In the genomic region with DNA sequence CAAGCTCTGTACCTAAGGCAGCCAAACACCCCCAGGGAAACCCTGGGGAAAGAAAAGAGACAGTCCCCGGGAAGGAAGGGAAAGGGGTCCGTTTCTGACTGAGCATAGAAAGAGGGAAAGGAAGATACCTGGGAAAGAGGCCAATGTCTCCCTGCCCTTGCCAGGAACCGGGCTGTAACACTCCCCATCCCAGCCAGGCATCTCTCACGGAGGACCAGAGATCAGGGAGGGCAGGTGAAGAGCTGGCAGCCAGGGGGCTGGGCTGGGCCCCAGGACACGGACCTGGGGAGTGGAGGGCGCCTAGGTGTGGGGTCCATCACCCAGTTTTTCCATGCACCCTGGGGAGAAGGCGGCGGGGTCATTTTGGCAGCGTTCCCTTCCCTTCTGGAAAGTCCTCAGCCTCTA, we compare ENCODE assay signal across 2 cellular contexts.
TF ChIP-seq lines count a peak whose summit lies in the region.

No MANE protein-coding gene starts in this region.

TF ChIP-seq in GM12878, 131 proteins besides CTCF, POLR2A, EP300 and RAD21:
- TF ChIP-seq RELA (IDR thresholded peaks at IDR 0.05; ENCODE audit: borderline replicate concordance, partially characterized antibody) (no peak), FOS (IDR thresholded peaks at IDR 0.05; ENCODE audit: borderline replicate concordance, extremely low read depth, insufficient read length) (no peak), ASH2L (IDR thresholded peaks at IDR 0.05; ENCODE audit: borderline replicate concordance, low read depth) (no peak), BACH1 (IDR thresholded peaks at IDR 0.05; ENCODE audit: borderline replicate concordance) (no peak), CBX5 (IDR thresholded peaks at IDR 0.05; ENCODE audit: low read depth) (no peak), MXI1 (IDR thresholded peaks at IDR 0.05; ENCODE audit: low read depth, low read length) (no peak), RFX5 (IDR thresholded peaks at IDR 0.05; ENCODE audit: low read depth, low read length) (no peak), MEF2B (IDR thresholded peaks at IDR 0.05; ENCODE audit: partially characterized antibody, poor library complexity, severe bottlenecking) (no peak), IRF4 (IDR thresholded peaks at IDR 0.05; ENCODE audit: low read depth, low read length) (no peak), CHD2 (IDR thresholded peaks at IDR 0.05; ENCODE audit: borderline replicate concordance, low read depth, low read length) (no peak), ZBED1 (IDR thresholded peaks at IDR 0.05; ENCODE audit: borderline replicate concordance) (no peak), EGR1 (IDR thresholded peaks at IDR 0.05; ENCODE audit: borderline replicate concordance in 1 of 2, low read depth in 2 of 2, low read length in 2 of 2) (no peak), SRF (IDR thresholded peaks at IDR 0.05; ENCODE audit: low read depth in 2 of 2, low read length in 2 of 2) (no peak), GATAD2B (conservative IDR thresholded peaks at IDR 0.05; ENCODE audit: low read depth) (no peak)
- TF ChIP-seq, protein P1, sequence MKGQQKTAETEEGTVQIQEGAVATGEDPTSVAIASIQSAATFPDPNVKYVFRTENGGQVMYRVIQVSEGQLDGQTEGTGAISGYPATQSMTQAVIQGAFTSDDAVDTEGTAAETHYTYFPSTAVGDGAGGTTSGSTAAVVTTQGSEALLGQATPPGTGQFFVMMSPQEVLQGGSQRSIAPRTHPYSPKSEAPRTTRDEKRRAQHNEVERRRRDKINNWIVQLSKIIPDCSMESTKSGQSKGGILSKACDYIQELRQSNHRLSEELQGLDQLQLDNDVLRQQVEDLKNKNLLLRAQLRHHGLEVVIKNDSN (IDR thresholded peaks at IDR 0.05; ENCODE audit: borderline replicate concordance, extremely low read length, insufficient read depth, low read depth, low read length), result no peak
TF ChIP-seq in GM12878: peak in this region for 0.

TF ChIP-seq in HepG2, 621 proteins besides CTCF, POLR2A, EP300 and RAD21:
- TF ChIP-seq, protein P2, sequence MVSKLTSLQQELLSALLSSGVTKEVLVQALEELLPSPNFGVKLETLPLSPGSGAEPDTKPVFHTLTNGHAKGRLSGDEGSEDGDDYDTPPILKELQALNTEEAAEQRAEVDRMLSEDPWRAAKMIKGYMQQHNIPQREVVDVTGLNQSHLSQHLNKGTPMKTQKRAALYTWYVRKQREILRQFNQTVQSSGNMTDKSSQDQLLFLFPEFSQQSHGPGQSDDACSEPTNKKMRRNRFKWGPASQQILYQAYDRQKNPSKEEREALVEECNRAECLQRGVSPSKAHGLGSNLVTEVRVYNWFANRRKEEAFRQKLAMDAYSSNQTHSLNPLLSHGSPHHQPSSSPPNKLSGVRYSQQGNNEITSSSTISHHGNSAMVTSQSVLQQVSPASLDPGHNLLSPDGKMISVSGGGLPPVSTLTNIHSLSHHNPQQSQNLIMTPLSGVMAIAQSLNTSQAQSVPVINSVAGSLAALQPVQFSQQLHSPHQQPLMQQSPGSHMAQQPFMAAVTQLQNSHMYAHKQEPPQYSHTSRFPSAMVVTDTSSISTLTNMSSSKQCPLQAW (CRISPR knock-in tag; IDR thresholded peaks at IDR 0.05), result 0 out of 2 replicates have a peak, but pooled peaks have one; percentile 4
- TF ChIP-seq HOXA5 (CRISPR knock-in tag; IDR thresholded peaks at IDR 0.05), result no peak
